ENCODE assay signal across 9 cellular contexts in genomic region chr1:27887215-27888035, GRCh38. TPM values are rescaled to one million over a fixed set of nuclear protein-coding genes. Genes with fewer than 3 reads are reported as not detected.
DNase-seq lines count a peak whose midpoint lies in the region; ATAC-seq and TF ChIP-seq lines count a peak whose summit lies in the region.
"Had no signal": no experiment of that assay in that cellular context is flagged by ENCODE, and none has a peak within 500 bp of the region (broad histone marks: within the 10 kb centered on the region; RNA-seq: fewer than 3 reads in every experiment).

No MANE protein-coding gene starts in this region.

- CTCF ChIA-PET in CD8-positive, alpha-beta memory T cell (lab: Charles Lee): no interaction called here
- CTCF ChIA-PET in activated CD4-positive, alpha-beta memory T cell treated with anti-CD3 and anti-CD28 coated beads for 36 hours (lab: Charles Lee): no interaction called here

- DNase-seq in CD8-positive, alpha-beta memory T cell: peak; percentile 18 to 66 (median 49)
- DNase-seq in KG1 (lab: John Stamatoyannopoulos, UW) (peak; percentile 64), lower lobe of right lung (no peak), COLO829 (ENCODE audit: low spot score) (no peak), DMS53 (lab: John Stamatoyannopoulos, UW) (no peak)
- DNase-seq in activated CD4-positive, alpha-beta memory T cell treated with anti-CD3 and anti-CD28 coated beads for 36 hours: peak; percentile 62
- DNase-seq: kidney had no signal

- peaks cover 23% of the 10 kb centered on the region for H3K36me3 ChIP-seq in CD8-positive, alpha-beta memory T cell (ENCODE audit: insufficient read depth, low read length)
- peaks cover 81% of the 10 kb centered on the region for H3K36me3 ChIP-seq in lower lobe of right lung

- peak overlapping the region; percentile 88 to 96 (median 90) for H3K27ac Mint-ChIP-seq in CD8-positive, alpha-beta memory T cell
- H3K27ac Mint-ChIP-seq in activated CD4-positive, alpha-beta memory T cell treated with anti-CD3 and anti-CD28 coated beads for 36 hours: peak overlapping the region; percentile 89

- peak; percentile 25 to 39 for ATAC-seq in lower lobe of right lung
- ATAC-seq in HG03108 (IDR thresholded peaks at IDR 0.05; ENCODE audit: unreplicated experiment): no peak
- no peak for ATAC-seq in HG03196 (IDR thresholded peaks at IDR 0.05; ENCODE audit: unreplicated experiment)

- no peak for TF ChIP-seq CTCF in lower lobe of right lung (IDR thresholded peaks at IDR 0.05)

- no peaks in the 10 kb centered on the region for H3K27me3 Mint-ChIP-seq in CD8-positive, alpha-beta memory T cell
- no peaks in the 10 kb centered on the region for H3K27me3 Mint-ChIP-seq in activated CD4-positive, alpha-beta memory T cell treated with anti-CD3 and anti-CD28 coated beads for 36 hours

- H3K9me3 ChIP-seq in CD8-positive, alpha-beta memory T cell (ENCODE audit: low read length): no peaks in the 10 kb centered on the region
- H3K9me3 ChIP-seq in lower lobe of right lung: no peaks in the 10 kb centered on the region

- H3K36me3 Mint-ChIP-seq in CD8-positive, alpha-beta memory T cell: peaks cover 3 to 80% (median 18%) of the 10 kb centered on the region in 3 donors
- H3K36me3 Mint-ChIP-seq in activated CD4-positive, alpha-beta memory T cell treated with anti-CD3 and anti-CD28 coated beads for 36 hours: peaks cover 57% of the 10 kb centered on the region

- POLR2A ChIA-PET in CD8-positive, alpha-beta memory T cell (lab: Charles Lee): interaction anchor here (0.6 to 1.1 kb wide), 4 partner anchors 10 to 27 kb away, joined by 3 to 4 read pairs (median 3); partner anchors contain the start of gene THEMIS2
- POLR2A ChIA-PET in activated CD4-positive, alpha-beta memory T cell treated with anti-CD3 and anti-CD28 coated beads for 36 hours (lab: Charles Lee): interaction anchor here (1.0 to 2.4 kb wide), 2 partner anchors 14 to 59 kb away, joined by 3 to 10 read pairs; partner anchors contain the start of gene THEMIS2

- H3K4me3 ChIP-seq in CD8-positive, alpha-beta memory T cell (ENCODE audit: low read length): peak overlapping the region; percentile 29
- no peak overlapping the region for H3K4me3 ChIP-seq in lower lobe of right lung

- H3K27ac ChIP-seq in CD8-positive, alpha-beta memory T cell (ENCODE audit: low read depth, low read length): no peak overlapping the region
- H3K27ac ChIP-seq in lower lobe of right lung: peak overlapping the region; percentile 56

- no peaks in the 10 kb centered on the region for H3K9me3 Mint-ChIP-seq in CD8-positive, alpha-beta memory T cell
- H3K9me3 Mint-ChIP-seq in activated CD4-positive, alpha-beta memory T cell treated with anti-CD3 and anti-CD28 coated beads for 36 hours: no peaks in the 10 kb centered on the region

- peak overlapping the region; percentile 37 to 88 (median 73) for H3K4me3 Mint-ChIP-seq in CD8-positive, alpha-beta memory T cell
- no peak overlapping the region for H3K4me3 Mint-ChIP-seq in activated CD4-positive, alpha-beta memory T cell treated with anti-CD3 and anti-CD28 coated beads for 36 hours

- H3K27me3 ChIP-seq in CD8-positive, alpha-beta memory T cell (ENCODE audit: insufficient read depth, low read length, poor library complexity, severe bottlenecking): no peaks in the 10 kb centered on the region
- no peaks in the 10 kb centered on the region for H3K27me3 ChIP-seq in lower lobe of right lung (ENCODE audit: low read depth)

- H3K4me1 ChIP-seq in CD8-positive, alpha-beta memory T cell (ENCODE audit: insufficient read depth, low read length): peaks cover 76% of the 10 kb centered on the region
- peaks cover 67% of the 10 kb centered on the region for H3K4me1 ChIP-seq in lower lobe of right lung

- intact Hi-C loops in activated CD4-positive, alpha-beta memory T cell treated with anti-CD3 and anti-CD28 coated beads for 36 hours (cut with micrococcal nuclease): loop anchor here (2.0 kb wide), 1 partner anchor 15 kb away; the partner anchor contains the start of gene THEMIS2
- intact Hi-C loops in lower lobe of right lung (cut with DNase I): no loop called here

- peaks cover 52 to 81% (median 70%) of the 10 kb centered on the region in 3 donors for H3K4me1 Mint-ChIP-seq in CD8-positive, alpha-beta memory T cell
- H3K4me1 Mint-ChIP-seq in activated CD4-positive, alpha-beta memory T cell treated with anti-CD3 and anti-CD28 coated beads for 36 hours (ENCODE audit: low read depth): peaks cover 74% of the 10 kb centered on the region

RNA-seq across cellular contexts. Expression of gene THEMIS2, which starts 15.1 kb away (rescaled TPM):
- 10 to 100 TPM; 12.4 to 15.6 TPM for total RNA-seq in CD8-positive, alpha-beta memory T cell
- polyA plus RNA-seq in CD8-positive, alpha-beta memory T cell: 63.3 TPM
- total RNA-seq in activated CD4-positive, alpha-beta memory T cell treated with anti-CD3 and anti-CD28 coated beads for 36 hours: 10 to 100 TPM; 27.4 to 29.3 TPM
- total RNA-seq in lower lobe of right lung: 161 TPM

RNA-seq across cellular contexts. Expression of gene RPA2, which starts 26.9 kb away (rescaled TPM):
- total RNA-seq in CD8-positive, alpha-beta memory T cell: 100 to 1,000 TPM; 115 to 118 TPM
- polyA plus RNA-seq in CD8-positive, alpha-beta memory T cell: 203 TPM
- total RNA-seq in activated CD4-positive, alpha-beta memory T cell treated with anti-CD3 and anti-CD28 coated beads for 36 hours: 10 to 100 TPM; 90.2 to 94.8 TPM
- total RNA-seq in lower lobe of right lung: 26.3 TPM

RNA-seq across cellular contexts. Expression of gene SMPDL3B, which starts 47.4 kb away (rescaled TPM):
- total RNA-seq in CD8-positive, alpha-beta memory T cell: under 1 TPM in 1 of 2 experiments, not detected in 1; 0.27 TPM
- polyA plus RNA-seq in CD8-positive, alpha-beta memory T cell: not detected
- total RNA-seq in activated CD4-positive, alpha-beta memory T cell treated with anti-CD3 and anti-CD28 coated beads for 36 hours: under 1 TPM; 0.36 to 0.46 TPM
- total RNA-seq in lower lobe of right lung: 15.4 TPM

RNA-seq across cellular contexts. Expression of gene PPP1R8, which starts 56.8 kb away (rescaled TPM):
- 10 to 100 TPM; 66.3 to 70.0 TPM for total RNA-seq in CD8-positive, alpha-beta memory T cell
- 37.5 TPM for polyA plus RNA-seq in CD8-positive, alpha-beta memory T cell
- total RNA-seq in activated CD4-positive, alpha-beta memory T cell treated with anti-CD3 and anti-CD28 coated beads for 36 hours: 10 to 100 TPM; 42.9 to 43.8 TPM
- total RNA-seq in lower lobe of right lung: 31.3 TPM

Comparison
In these comparisons a context has a peak if more than half of its experiments do, and no peak if none do; other contexts are left out.
1. DNase-seq: peak in CD8-positive, alpha-beta memory T cell (5 of 5), KG1 (single experiment) and activated CD4-positive, alpha-beta memory T cell treated with anti-CD3 and anti-CD28 coated beads for 36 hours (single experiment); none in lower lobe of right lung (single experiment), COLO829 (single experiment) and DMS53 (single experiment).
2. ATAC-seq: peak in lower lobe of right lung (2 of 2); none in HG03108 (single experiment) and HG03196 (single experiment).
3. RNA of gene SMPDL3B, which starts 47.4 kb away (total RNA-seq): 15.4 TPM in lower lobe of right lung (single experiment); 0.36 to 0.46 TPM in activated CD4-positive, alpha-beta memory T cell treated with anti-CD3 and anti-CD28 coated beads for 36 hours and 0.27 TPM in CD8-positive, alpha-beta memory T cell; every median in the first group is over 10 times any median in the second.